In the genomic region with DNA sequence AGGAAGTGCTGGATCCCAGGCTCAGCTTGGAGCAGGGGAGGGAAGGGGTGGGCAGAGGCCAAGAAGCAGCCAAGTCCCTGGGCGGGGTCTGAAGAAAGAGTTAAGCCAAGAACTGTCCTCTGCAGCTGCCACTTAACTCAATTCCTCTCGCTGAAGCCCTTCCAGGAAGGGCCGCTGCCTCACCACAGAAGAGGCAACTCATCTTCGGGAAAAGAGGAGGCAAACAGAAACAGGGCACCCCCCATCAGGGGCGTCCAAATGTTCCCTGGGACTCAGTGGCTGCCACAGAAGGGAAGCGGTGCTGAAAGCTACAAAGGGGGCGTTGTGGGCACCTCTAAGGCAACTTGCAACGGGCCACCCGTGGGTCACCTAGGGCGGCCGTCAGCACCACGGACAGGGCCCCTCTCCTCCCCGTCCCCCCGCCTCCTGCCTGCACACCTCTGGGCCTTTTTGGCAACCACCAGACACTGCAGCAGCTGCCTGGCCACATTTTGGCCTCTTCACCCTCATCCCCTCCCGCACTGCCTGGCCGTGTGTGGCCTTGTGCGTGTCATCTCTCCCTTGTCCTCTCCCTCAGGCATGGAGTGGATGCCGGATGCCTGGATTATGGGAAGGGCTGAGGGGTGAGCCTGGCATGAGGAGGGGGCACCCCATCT, we compare ENCODE assay signal across 13 cellular contexts. TPM values are rescaled to one million over a fixed set of nuclear protein-coding genes. Genes with fewer than 3 reads are reported as not detected.
A peak's percentile ranks its signal among the peaks of the same experiment; 100 is the strongest.
DNase-seq lines count a peak whose midpoint lies in the region; ATAC-seq and TF ChIP-seq lines count a peak whose summit lies in the region.
"Had no signal": no experiment of that assay in that cellular context is flagged by ENCODE, and none has a peak within 500 bp of the region (broad histone marks: within the 10 kb centered on the region; RNA-seq: fewer than 3 reads in every experiment).

No MANE protein-coding gene starts in this region.

- no peak for TF ChIP-seq CTCF in testis (IDR thresholded peaks at IDR 0.05)
- TF ChIP-seq CTCF in ascending aorta (IDR thresholded peaks at IDR 0.05): no peak

- no peak for DNase-seq in Right ventricle myocardium superior
- no peak for DNase-seq in cardiac septum (ENCODE audit: low spot score)
- peak; percentile 83 for DNase-seq in RPMI8226
- DNase-seq in left ventricle myocardium superior: no peak
- peak; percentile 37 for DNase-seq in testis
- no peak for DNase-seq in stimulated activated naive CD4-positive, alpha-beta T cell treated with Interleukin-2 at 50 U/mL for 16 hours (lab: John Stamatoyannopoulos, UW)
- no peak for DNase-seq in ascending aorta (ENCODE audit: low spot score in 2 of 2)
- DNase-seq: CD8-positive, alpha-beta memory T cell had no signal

- H3K27me3 ChIP-seq in testis (no peaks in the 10 kb centered on the region), ascending aorta (peaks cover 27% of the 10 kb centered on the region)

- H3K4me1 ChIP-seq in testis (peaks cover 9% of the 10 kb centered on the region), ascending aorta (peaks cover 4 to 5% of the 10 kb centered on the region in 2 donors)

- H3K9me3 ChIP-seq in testis: no peaks in the 10 kb centered on the region
- no peaks in the 10 kb centered on the region for H3K9me3 ChIP-seq in ascending aorta

- H3K36me3 ChIP-seq in testis (ENCODE audit: low read depth, missing control alignments): no peaks in the 10 kb centered on the region
- no peaks in the 10 kb centered on the region for H3K36me3 ChIP-seq in ascending aorta

- no peak overlapping the region for H3K4me3 ChIP-seq in testis
- no peak overlapping the region for H3K4me3 ChIP-seq in ascending aorta

- WGBS in testis, 2 donors: 34 to 60% methylated on average over 17 to 18 of the region's 18 CpGs

- intact Hi-C loops in Right ventricle myocardium superior (cut with DNase I) (no loop called here), cardiac septum (cut with DNase I) (no loop called here), left ventricle myocardium superior (cut with micrococcal nuclease) (no loop called here), testis (cut with DNase I; ENCODE audit: low total_unique reads) (loop anchor here (10.0 kb wide), 1 partner anchor 334 kb away; no protein-coding TSS in a partner anchor), ascending aorta (cut with DNase I) (no loop called here)

- H3K27ac ChIP-seq in testis: no peak overlapping the region
- no peak overlapping the region for H3K27ac ChIP-seq in ascending aorta
- H3K27ac ChIP-seq: epithelial cell of prostate had no signal

- ATAC-seq in Right ventricle myocardium superior (ENCODE audit: poor library complexity) (peak; percentile 58), left ventricle myocardium superior (peak; percentile 60), HG02678 (IDR thresholded peaks at IDR 0.05; ENCODE audit: unreplicated experiment) (no peak)

- no peak for TF ChIP-seq POLR2A in testis (IDR thresholded peaks at IDR 0.05)

RNA-seq across cellular contexts. Expression of gene TLCD3B, which starts 2.5 kb away (rescaled TPM):
- not detected for total RNA-seq in Right ventricle myocardium superior
- not detected for total RNA-seq in cardiac septum
- total RNA-seq in left ventricle myocardium superior: not detected
- total RNA-seq in testis: 10 to 100 TPM; 51.8 to 82.7 TPM
- polyA plus RNA-seq in testis (ENCODE audit: insufficient read depth, low read depth, low replicate concordance): 194 TPM
- not detected for total RNA-seq in ascending aorta
- polyA plus RNA-seq: CD8-positive, alpha-beta memory T cell; IgD-negative memory B cell had no signal

RNA-seq across cellular contexts. Expression of gene C16orf92, which starts 5.6 kb away (rescaled TPM):
- total RNA-seq in Right ventricle myocardium superior (not detected), cardiac septum (not detected), left ventricle myocardium superior (not detected), testis (10 to 100 TPM; 12.4 to 91.3 TPM), ascending aorta (not detected)
- polyA plus RNA-seq in testis (ENCODE audit: insufficient read depth, low read depth, low replicate concordance): 20.3 TPM
- total RNA-seq: CD8-positive, alpha-beta memory T cell; pulmonary artery endothelial cell had no signal
- polyA plus RNA-seq: adipose tissue; CD8-positive, alpha-beta memory T cell; IgD-negative memory B cell had no signal

RNA-seq across cellular contexts. Expression of gene DOC2A, which starts 17.7 kb away (rescaled TPM):
- total RNA-seq in Right ventricle myocardium superior (0.13 TPM), cardiac septum (0.38 TPM), left ventricle myocardium superior (0.82 TPM), testis (10 to 100 TPM; 28.3 to 45.3 TPM), ascending aorta (not detected)
- 75.1 TPM for polyA plus RNA-seq in testis (ENCODE audit: insufficient read depth, low read depth, low replicate concordance)
- polyA plus RNA-seq: CD8-positive, alpha-beta memory T cell; IgD-negative memory B cell had no signal

RNA-seq across cellular contexts. Expression of gene INO80E, which starts 32.5 kb away (rescaled TPM):
- total RNA-seq in Right ventricle myocardium superior (28.0 TPM), cardiac septum (36.8 TPM), left ventricle myocardium superior (31.3 TPM), testis (10 to 100 TPM; 64.0 to 72.3 TPM), ascending aorta (44.1 TPM)
- 98.1 TPM for polyA plus RNA-seq in testis (ENCODE audit: insufficient read depth, low read depth, low replicate concordance)

RNA-seq across cellular contexts. Expression of gene HIRIP3, which starts 33.1 kb away (rescaled TPM):
- total RNA-seq in Right ventricle myocardium superior (19.5 TPM), cardiac septum (17.4 TPM), left ventricle myocardium superior (19.4 TPM), testis (10 to 100 TPM; 32.1 to 40.2 TPM), ascending aorta (2.0 TPM)
- 57.3 TPM for polyA plus RNA-seq in testis (ENCODE audit: insufficient read depth, low read depth, low replicate concordance)

Comparison
In these comparisons a context has a peak if more than half of its experiments do, and no peak if none do; other contexts are left out.
1. DNase-seq: peak in RPMI8226 (single experiment) and testis (single experiment); none in Right ventricle myocardium superior (single experiment), cardiac septum (single experiment), left ventricle myocardium superior (single experiment), stimulated activated naive CD4-positive, alpha-beta T cell treated with Interleukin-2 at 50 U/mL for 16 hours (single experiment) and ascending aorta (0 of 2).
2. RNA of gene TLCD3B, which starts 2.5 kb away (total RNA-seq): 51.8 to 82.7 TPM in testis; not detected in Right ventricle myocardium superior (single experiment), not detected in cardiac septum (single experiment), not detected in left ventricle myocardium superior (single experiment) and not detected in ascending aorta (single experiment); every median in the first group is over 10 times any median in the second.
3. RNA of gene C16orf92, which starts 5.6 kb away (total RNA-seq): 12.4 to 91.3 TPM in testis; not detected in Right ventricle myocardium superior (single experiment), not detected in cardiac septum (single experiment), not detected in left ventricle myocardium superior (single experiment) and not detected in ascending aorta (single experiment); every median in the first group is over 10 times any median in the second.
4. RNA of gene DOC2A, which starts 17.7 kb away (total RNA-seq): 28.3 to 45.3 TPM in testis; 0.82 TPM in left ventricle myocardium superior (single experiment), 0.38 TPM in cardiac septum (single experiment), 0.13 TPM in Right ventricle myocardium superior (single experiment) and not detected in ascending aorta (single experiment); every median in the first group is over 10 times any median in the second.